8 cellular contexts compared by ENCODE assay signal in the genomic region with DNA sequence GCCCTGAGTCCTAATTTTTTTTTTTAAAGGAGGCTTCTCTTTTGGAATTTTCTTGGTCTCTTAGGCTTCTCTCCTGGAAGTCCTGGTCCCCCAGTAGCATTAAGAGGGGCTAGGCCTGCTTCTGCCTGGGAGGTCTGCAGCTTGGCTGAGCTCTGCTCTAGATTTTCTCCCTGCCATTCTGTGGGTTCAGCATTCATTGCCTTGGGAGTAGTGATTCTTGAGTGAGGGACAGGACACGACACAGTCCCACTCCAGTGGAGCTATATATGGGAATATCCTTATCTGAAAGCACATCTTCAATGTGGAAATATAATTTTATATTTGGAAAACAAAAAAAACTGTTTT. TPM values are rescaled to one million over a fixed set of nuclear protein-coding genes. Genes with fewer than 3 reads are reported as not detected.
DNase-seq lines count a peak whose midpoint lies in the region; ATAC-seq and TF ChIP-seq lines count a peak whose summit lies in the region.

No MANE protein-coding gene starts in this region.

- H3K27me3 Mint-ChIP-seq in activated naive CD4-positive, alpha-beta T cell treated with anti-CD3 and anti-CD28 coated beads, Interleukin-2, amount 10 ng/mL, durations not matched to agents 7 days and 5 days: peaks cover 62% of the 10 kb centered on the region
- H3K27me3 Mint-ChIP-seq in endodermal cell (ENCODE audit: insufficient read depth) (peaks cover 34% of the 10 kb centered on the region), osteocyte (ENCODE audit: unreplicated experiment) (peaks cover 28% of the 10 kb centered on the region)

- CTCF ChIA-PET in activated naive CD4-positive, alpha-beta T cell treated with anti-CD3 and anti-CD28 coated beads, Interleukin-2, amount 10 ng/mL, durations not matched to agents 7 days and 5 days (lab: Charles Lee): interaction anchor here (0.6 to 5.4 kb wide), 40 partner anchors 9 to 1800 kb away, joined by 3 to 49 read pairs (median 4); partner anchors contain the start of gene TSG101

- H3K4me3 Mint-ChIP-seq in activated naive CD4-positive, alpha-beta T cell treated with anti-CD3 and anti-CD28 coated beads, Interleukin-2, amount 10 ng/mL, durations not matched to agents 7 days and 5 days: peak overlapping the region; percentile 67
- H3K4me3 Mint-ChIP-seq in endodermal cell (peak overlapping the region; percentile 76), osteocyte (ENCODE audit: unreplicated experiment) (no peak overlapping the region)

- H3K4me1 ChIP-seq in HUES6 (ENCODE audit: control insufficient read depth, insufficient read depth, low read length) (peaks cover 15% of the 10 kb centered on the region), endodermal cell (ENCODE audit: control insufficient read depth, insufficient read depth, low read length) (no peaks in the 10 kb centered on the region), subcutaneous abdominal adipose tissue (ENCODE audit: control insufficient read depth in 5 of 5, insufficient read depth in 5 of 5, low read length in 5 of 5) (peaks cover 0 to 18% (median 17%) of the 10 kb centered on the region in 5 donors)

- H3K4me1 Mint-ChIP-seq in activated naive CD4-positive, alpha-beta T cell treated with anti-CD3 and anti-CD28 coated beads, Interleukin-2, amount 10 ng/mL, durations not matched to agents 7 days and 5 days: peaks cover 8% of the 10 kb centered on the region
- H3K4me1 Mint-ChIP-seq in endodermal cell (peaks cover 11% of the 10 kb centered on the region), osteocyte (ENCODE audit: unreplicated experiment) (peaks cover 13% of the 10 kb centered on the region)

- DNase-seq in activated naive CD4-positive, alpha-beta T cell treated with anti-CD3 and anti-CD28 coated beads, Interleukin-2, amount 10 ng/mL, durations not matched to agents 7 days and 5 days: no peak
- no peak for DNase-seq in activated naive CD4-positive, alpha-beta T cell treated with anti-CD3 and anti-CD28 coated beads, Interleukin-2, amount 50 U/mL, for 72 hours (ENCODE audit: low spot score in 2 of 2)
- DNase-seq in endodermal cell (no peak), SIG-M5 (lab: John Stamatoyannopoulos, UW) (no peak), osteocyte (ENCODE audit: extremely low spot score, unreplicated experiment) (no peak)

- H3K4me3 ChIP-seq in HUES6 (ENCODE audit: low read depth, low read length) (peak overlapping the region; percentile 57), endodermal cell (ENCODE audit: low read length) (peak overlapping the region; percentile 87), subcutaneous abdominal adipose tissue (ENCODE audit: low read depth in 1 of 5, low read length in 5 of 5) (peak overlapping the region in 3 of 5 donors; percentile 71 to 77 (median 72))

- H3K27ac ChIP-seq in HUES6 (ENCODE audit: low read depth, low read length) (no peak overlapping the region), endodermal cell (ENCODE audit: low read depth, low read length) (no peak overlapping the region), subcutaneous abdominal adipose tissue (ENCODE audit: low read depth, low read length) (no peak overlapping the region)

- no peaks in the 10 kb centered on the region for H3K9me3 Mint-ChIP-seq in activated naive CD4-positive, alpha-beta T cell treated with anti-CD3 and anti-CD28 coated beads, Interleukin-2, amount 10 ng/mL, durations not matched to agents 7 days and 5 days
- H3K9me3 Mint-ChIP-seq in activated naive CD4-positive, alpha-beta T cell treated with anti-CD3 and anti-CD28 coated beads, Interleukin-2, amount 50 U/mL, for 72 hours: no peaks in the 10 kb centered on the region
- no peaks in the 10 kb centered on the region for H3K9me3 Mint-ChIP-seq in endodermal cell
- H3K9me3 Mint-ChIP-seq in osteocyte (ENCODE audit: unreplicated experiment): no peaks in the 10 kb centered on the region

- H3K36me3 Mint-ChIP-seq in activated naive CD4-positive, alpha-beta T cell treated with anti-CD3 and anti-CD28 coated beads, Interleukin-2, amount 10 ng/mL, durations not matched to agents 7 days and 5 days: no peaks in the 10 kb centered on the region
- H3K36me3 Mint-ChIP-seq in activated naive CD4-positive, alpha-beta T cell treated with anti-CD3 and anti-CD28 coated beads, Interleukin-2, amount 50 U/mL, for 72 hours: no peaks in the 10 kb centered on the region
- H3K36me3 Mint-ChIP-seq in endodermal cell (ENCODE audit: low read depth): no peaks in the 10 kb centered on the region
- no peaks in the 10 kb centered on the region for H3K36me3 Mint-ChIP-seq in osteocyte (ENCODE audit: unreplicated experiment)

- H3K36me3 ChIP-seq in HUES6 (ENCODE audit: control insufficient read depth, insufficient read depth, low read length) (no peaks in the 10 kb centered on the region), endodermal cell (ENCODE audit: control insufficient read depth, insufficient read depth, low read length) (no peaks in the 10 kb centered on the region), subcutaneous abdominal adipose tissue (ENCODE audit: control insufficient read depth in 5 of 5, insufficient read depth in 5 of 5, low read length in 5 of 5) (no peaks in the 10 kb centered on the region)

- 80% methylated on average over 1 of the region's 1 CpG; no CpG with 5 or more reads in 1 of the 2 experiments for WGBS in endodermal cell (ENCODE audit: insufficient coverage in 1 of 2, insufficient read length in 1 of 2), 2 experiments

- peaks cover 28% of the 10 kb centered on the region for H3K27me3 ChIP-seq in HUES6 (ENCODE audit: control insufficient read depth, insufficient read depth, low read length)
- peaks cover 20% of the 10 kb centered on the region for H3K27me3 ChIP-seq in endodermal cell (ENCODE audit: control insufficient read depth, insufficient read depth, low read length, poor library complexity, severe bottlenecking)
- peaks cover 0 to 2% (median 0%) of the 10 kb centered on the region in 5 donors for H3K27me3 ChIP-seq in subcutaneous abdominal adipose tissue (ENCODE audit: control insufficient read depth in 5 of 5, insufficient read depth in 4 of 5, low read length in 5 of 5)

- no peak overlapping the region for H3K27ac Mint-ChIP-seq in activated naive CD4-positive, alpha-beta T cell treated with anti-CD3 and anti-CD28 coated beads, Interleukin-2, amount 10 ng/mL, durations not matched to agents 7 days and 5 days
- peak overlapping the region in 1 of 2 donors; percentile 85 for H3K27ac Mint-ChIP-seq in activated naive CD4-positive, alpha-beta T cell treated with anti-CD3 and anti-CD28 coated beads, Interleukin-2, amount 50 U/mL, for 72 hours
- H3K27ac Mint-ChIP-seq in endodermal cell: no peak overlapping the region
- no peak overlapping the region for H3K27ac Mint-ChIP-seq in osteocyte (ENCODE audit: unreplicated experiment)

- H3K9me3 ChIP-seq in HUES6 (ENCODE audit: control insufficient read depth, insufficient read depth, low read depth, low read length) (no peaks in the 10 kb centered on the region), endodermal cell (ENCODE audit: control insufficient read depth, low read length) (no peaks in the 10 kb centered on the region), subcutaneous abdominal adipose tissue (ENCODE audit: control insufficient read depth in 5 of 5, low read length in 5 of 5) (no peaks in the 10 kb centered on the region)

- H3K9ac ChIP-seq in HUES6 (ENCODE audit: low read length) (no peak overlapping the region), endodermal cell (ENCODE audit: extremely low read depth, low read length, poor library complexity, severe bottlenecking) (no peak overlapping the region), subcutaneous abdominal adipose tissue (ENCODE audit: low read length in 5 of 5) (peak overlapping the region in 3 of 5 donors; percentile 61 to 77 (median 75))

- no peak for ATAC-seq in activated naive CD4-positive, alpha-beta T cell treated with anti-CD3 and anti-CD28 coated beads, Interleukin-2, amount 50 U/mL, for 72 hours
- ATAC-seq in GM21381 (IDR thresholded peaks at IDR 0.05; ENCODE audit: unreplicated experiment): no peak

- TF ChIP-seq CTCF in endodermal cell (conservative IDR thresholded peaks at IDR 0.05) (no peak), osteocyte (IDR thresholded peaks at IDR 0.05) (no peak)

RNA-seq across cellular contexts. Expression of gene IGSF22, which starts 3.7 kb away (rescaled TPM):
- under 1 TPM; 0.19 to 0.36 TPM for total RNA-seq in activated naive CD4-positive, alpha-beta T cell treated with anti-CD3 and anti-CD28 coated beads, Interleukin-2, amount 50 U/mL, for 72 hours
- total RNA-seq in endodermal cell (1 to 10 TPM in 1 of 2 donors, under 1 TPM in 1; 0.22 to 1.6 TPM), osteocyte (not detected in 2 replicates)
- polyA plus RNA-seq in endodermal cell (2013, experiment 1 of 2): not detected
- not detected for polyA plus RNA-seq in endodermal cell (2013, experiment 2 of 2)

RNA-seq across cellular contexts. Expression of gene TMEM86A, which starts 23.7 kb away (rescaled TPM):
- total RNA-seq in activated naive CD4-positive, alpha-beta T cell treated with anti-CD3 and anti-CD28 coated beads, Interleukin-2, amount 50 U/mL, for 72 hours: 1 to 10 TPM in 1 of 2 donors, under 1 TPM in 1; 0.16 to 1.5 TPM
- 1 to 10 TPM; 6.2 to 6.9 TPM for total RNA-seq in endodermal cell
- 2.0 TPM for polyA plus RNA-seq in endodermal cell (2013, experiment 1 of 2)
- 2.1 TPM for polyA plus RNA-seq in endodermal cell (2013, experiment 2 of 2)
- 5.2 and 7.6 TPM in 2 replicates for total RNA-seq in osteocyte

Comparison
In these comparisons a context has a peak if more than half of its experiments do, and no peak if none do; other contexts are left out.
1. H3K9ac ChIP-seq: peak in subcutaneous abdominal adipose tissue (3 of 5); none in HUES6 (single experiment) and endodermal cell (single experiment).
2. Peak in every context shown above with its lines, with median percentiles within 50 percentile points of each other: H3K4me3 ChIP-seq.